ENCODE assay signal across 16 cellular contexts in genomic region chr14:33992274-33993050, GRCh38.
"Had no signal": no experiment of that assay in that cellular context is flagged by ENCODE, and none has a peak within 500 bp of the region (broad histone marks: within the 10 kb centered on the region; RNA-seq: fewer than 3 reads in every experiment).

No MANE protein-coding gene starts in this region.

- H3K79me2 ChIP-seq: hepatocyte had no signal

- H3K4me3 ChIP-seq: esophagus squamous epithelium, hepatocyte, mucosa of descending colon, ovary, smooth muscle cell had no signal

- H3K9me3 Mint-ChIP-seq: dendritic cell treated with granulocyte-macrophage colony-stimulating factor and Interleukin-4, amounts not matched to agents 40 ng/mL and 50 ng/mL, for 4 days; neural crest cell had no signal

- H3K27me3 Mint-ChIP-seq: effector memory CD8-positive, alpha-beta T cell had no signal

- H3K4me2 ChIP-seq: hepatocyte, smooth muscle cell had no signal

- H3K36me3 ChIP-seq: esophagus squamous epithelium, ovary had no signal

- H3K27me3 ChIP-seq: esophagus squamous epithelium, hepatocyte, ovary had no signal

- H3K27ac Mint-ChIP-seq: dendritic cell treated with granulocyte-macrophage colony-stimulating factor and Interleukin-4, amounts not matched to agents 40 ng/mL and 50 ng/mL, for 4 days; effector memory CD8-positive, alpha-beta T cell had no signal

- H2AFZ ChIP-seq: hepatocyte had no signal

- ATAC-seq: effector memory CD8-positive, alpha-beta T cell; mucosa of descending colon; naive thymus-derived CD8-positive, alpha-beta T cell; right cardiac atrium had no signal

- H3K9me3 ChIP-seq: esophagus squamous epithelium, mucosa of descending colon, ovary had no signal

- DNase-seq: effector memory CD8-positive, alpha-beta T cell; esophagus squamous epithelium; foreskin melanocyte; head of caudate nucleus; left colon; mucosa of descending colon; naive thymus-derived CD8-positive, alpha-beta T cell; nucleus accumbens; ovary; right cardiac atrium; stimulated activated CD4-positive, alpha-beta T cell treated with anti-CD3 and anti-CD28 coated beads, Interleukin-2, amount 100 ng/mL, for 48 hours; stimulated activated naive CD4-positive, alpha-beta T cell treated with Interleukin-2 at 50 U/mL for 16 hours had no signal

- H3K36me3 Mint-ChIP-seq: naive thymus-derived CD8-positive, alpha-beta T cell had no signal

- H3K4me3 Mint-ChIP-seq: dendritic cell treated with granulocyte-macrophage colony-stimulating factor and Interleukin-4, amounts not matched to agents 40 ng/mL and 50 ng/mL, for 4 days; effector memory CD8-positive, alpha-beta T cell; naive thymus-derived CD8-positive, alpha-beta T cell; neural crest cell had no signal

- H3K4me1 Mint-ChIP-seq: neural crest cell had no signal

- H3K27ac ChIP-seq: esophagus squamous epithelium, hepatocyte, ovary had no signal
